1 cellular context compared by ENCODE assay signal in genomic region chr11:96328395-96329010, GRCh38.
A peak's percentile ranks its signal among the peaks of the same experiment; 100 is the strongest.
TF ChIP-seq lines count a peak whose summit lies in the region.

No MANE protein-coding gene starts in this region.

TF ChIP-seq in K562, 482 proteins besides CTCF, POLR2A, EP300 and RAD21 (continued from another document and continues in another):
- TF ChIP-seq CHD4 (IDR thresholded peaks at IDR 0.05; ENCODE audit: insufficient read depth, insufficient replicate concordance, low read depth, low read length, poor library complexity, severe bottlenecking): no peak
- no peak for TF ChIP-seq CEBPZ (IDR thresholded peaks at IDR 0.05; ENCODE audit: borderline replicate concordance, low read depth, low read length)
- no peak for TF ChIP-seq DACH1 (IDR thresholded peaks at IDR 0.05; ENCODE audit: partially characterized antibody)
- TF ChIP-seq SMARCA4 (IDR thresholded peaks at IDR 0.05): peak; percentile 71
- no peak for TF ChIP-seq ZC3H11A (IDR thresholded peaks at IDR 0.05; ENCODE audit: low read depth, low read length)
- TF ChIP-seq HDAC2 (IDR thresholded peaks at IDR 0.05): 0 out of 2 replicates have a peak, but pooled peaks have one; percentile 21
- TF ChIP-seq ZNF740 (CRISPR knock-in tag; IDR thresholded peaks at IDR 0.05): no peak
- peak in 1 of 2 experiments; percentile 9; a peak in 1 of 4 replicates for TF ChIP-seq ZNF740 (tag; IDR thresholded peaks at IDR 0.05)
- no peak for TF ChIP-seq SIN3A (IDR thresholded peaks at IDR 0.05; ENCODE audit: borderline replicate concordance in 2 of 2, control insufficient read depth in 1 of 2, low read depth in 2 of 2, low read length in 2 of 2)
- TF ChIP-seq KLF16 (IDR thresholded peaks at IDR 0.05): no peak
- no peak for TF ChIP-seq JUND (IDR thresholded peaks at IDR 0.05; ENCODE audit: borderline replicate concordance, low read depth, low read length)
- TF ChIP-seq JUND (tag; IDR thresholded peaks at IDR 0.05; ENCODE audit: borderline replicate concordance, low read depth, low read length): peak; percentile 23; the same call in 1 of the 3 replicates
- TF ChIP-seq MTF1 (CRISPR knock-in tag; IDR thresholded peaks at IDR 0.05; ENCODE audit: borderline replicate concordance): no peak
- TF ChIP-seq ZBED1 (IDR thresholded peaks at IDR 0.05): no peak
- no peak for TF ChIP-seq GABPA (tag; conservative IDR thresholded peaks at IDR 0.05; ENCODE audit: low read depth)
- no peak for TF ChIP-seq RB1 (IDR thresholded peaks at IDR 0.05; ENCODE audit: low read depth)
- no peak for TF ChIP-seq ZNF398 (CRISPR knock-in tag; IDR thresholded peaks at IDR 0.05)
- no peak for TF ChIP-seq POLR2G (IDR thresholded peaks at IDR 0.05; ENCODE audit: low read depth, low read length)
- no peak for TF ChIP-seq FOXK2 (conservative IDR thresholded peaks at IDR 0.05 in 1 of 2, IDR thresholded peaks at IDR 0.05 in 1 of 2; ENCODE audit: low read depth in 2 of 2)
- 0 out of 2 replicates have a peak, but pooled peaks have one; percentile 17 for TF ChIP-seq KAT7 (CRISPR knock-in tag; IDR thresholded peaks at IDR 0.05; ENCODE audit: borderline replicate concordance)
- TF ChIP-seq PML (IDR thresholded peaks at IDR 0.05; ENCODE audit: low read length): no peak; the same call in 1 of the 2 replicates
- no peak for TF ChIP-seq ETS1 (conservative IDR thresholded peaks at IDR 0.05; ENCODE audit: control insufficient read depth, low read depth, low read length)
- no peak for TF ChIP-seq HNRNPUL1 (IDR thresholded peaks at IDR 0.05; ENCODE audit: low read length)
- TF ChIP-seq ZBTB43 (CRISPR knock-in tag; IDR thresholded peaks at IDR 0.05): no peak
- TF ChIP-seq RBFOX2 (IDR thresholded peaks at IDR 0.05; ENCODE audit: low read depth, low read length): 0 out of 2 replicates have a peak, but pooled peaks have one; percentile 5
- TF ChIP-seq FOXJ2 (tag; IDR thresholded peaks at IDR 0.05): no peak
- peak; percentile 16 for TF ChIP-seq TBP (optimal IDR thresholded peaks at IDR 0.05; ENCODE audit: low read depth, low read length)
- TF ChIP-seq XRCC4 (IDR thresholded peaks at IDR 0.05; ENCODE audit: extremely low read depth, insufficient read depth, insufficient read length): no peak
- no peak for TF ChIP-seq TSC22D4 (tag; IDR thresholded peaks at IDR 0.05)
- no peak for TF ChIP-seq GTF2F1 (IDR thresholded peaks at IDR 0.05; ENCODE audit: low read depth, low read length)
- peak; percentile 39; the same call in 1 of the 2 replicates for TF ChIP-seq GATAD2B (IDR thresholded peaks at IDR 0.05; ENCODE audit: borderline replicate concordance)
- TF ChIP-seq PHF8 (IDR thresholded peaks at IDR 0.05; ENCODE audit: borderline replicate concordance, low read length): no peak
- no peak for TF ChIP-seq GABPB1 (CRISPR knock-in tag; IDR thresholded peaks at IDR 0.05)
- TF ChIP-seq POU5F1 (IDR thresholded peaks at IDR 0.05; ENCODE audit: borderline replicate concordance, low read depth, low read length, partially characterized antibody): no peak
- no peak for TF ChIP-seq PCBP2 (IDR thresholded peaks at IDR 0.05; ENCODE audit: low read depth, low read length, poor library complexity, severe bottlenecking)
- TF ChIP-seq GATAD2A (IDR thresholded peaks at IDR 0.05): 0 out of 2 replicates have a peak, but pooled peaks have one; percentile 24
- no peak for TF ChIP-seq ZNF41 (CRISPR knock-in tag; conservative IDR thresholded peaks at IDR 0.05)
- peak in 1 of 2 experiments; percentile 25; a peak in 1 of 4 replicates for TF ChIP-seq MNT (conservative IDR thresholded peaks at IDR 0.05)
- TF ChIP-seq TAF7 (tag; IDR thresholded peaks at IDR 0.05): no peak
- TF ChIP-seq MTA1 (IDR thresholded peaks at IDR 0.05; ENCODE audit: borderline replicate concordance): 0 out of 2 replicates have a peak, but pooled peaks have one; percentile 32
- no peak for TF ChIP-seq BRF2 (IDR thresholded peaks at IDR 0.05; ENCODE audit: borderline replicate concordance, insufficient read depth, insufficient read length)
- TF ChIP-seq SMARCC2 (IDR thresholded peaks at IDR 0.05; ENCODE audit: low read depth): peak; percentile 57; the same call in 1 of the 2 replicates
- TF ChIP-seq BCL6 (CRISPR knock-in tag; IDR thresholded peaks at IDR 0.05): no peak
- no peak for TF ChIP-seq FOXJ3 (CRISPR knock-in tag; IDR thresholded peaks at IDR 0.05)
- TF ChIP-seq TSHZ1 (CRISPR knock-in tag; IDR thresholded peaks at IDR 0.05): no peak
- TF ChIP-seq PYGO2 (tag; IDR thresholded peaks at IDR 0.05): no peak
- 0 out of 2 replicates have a peak, but pooled peaks have one; percentile 28 for TF ChIP-seq LCOR (CRISPR knock-in tag; IDR thresholded peaks at IDR 0.05)
- TF ChIP-seq LEF1 (IDR thresholded peaks at IDR 0.05): peak; percentile 81
- TF ChIP-seq CHCHD3 (CRISPR knock-in tag; IDR thresholded peaks at IDR 0.05): no peak
- TF ChIP-seq ZNF75A (CRISPR knock-in tag; IDR thresholded peaks at IDR 0.05): no peak
- no peak for TF ChIP-seq BACH1 (tag; IDR thresholded peaks at IDR 0.05)
- TF ChIP-seq KDM2B (CRISPR knock-in tag; IDR thresholded peaks at IDR 0.05): no peak
- TF ChIP-seq FOXA1 (IDR thresholded peaks at IDR 0.05; ENCODE audit: borderline replicate concordance): no peak
- peak; percentile 55; the same call in 1 of the 2 replicates for TF ChIP-seq ARID1B (IDR thresholded peaks at IDR 0.05)
- TF ChIP-seq NR4A1 (CRISPR knock-in tag; IDR thresholded peaks at IDR 0.05): no peak
- no peak for TF ChIP-seq NR4A1 (tag; IDR thresholded peaks at IDR 0.05)
- TF ChIP-seq LARP7 (IDR thresholded peaks at IDR 0.05): no peak
